ENCODE assay signal across 22 cellular contexts in genomic region chr10:6048281-6049030, GRCh38. TPM values are rescaled to one million over a fixed set of nuclear protein-coding genes. Genes with fewer than 3 reads are reported as not detected.
A peak's percentile ranks its signal among the peaks of the same experiment; 100 is the strongest.
DNase-seq lines count a peak whose midpoint lies in the region; ATAC-seq and TF ChIP-seq lines count a peak whose summit lies in the region.
"Had no signal": no experiment of that assay in that cellular context is flagged by ENCODE, and none has a peak within 500 bp of the region (broad histone marks: within the 10 kb centered on the region; RNA-seq: fewer than 3 reads in every experiment).

No MANE protein-coding gene starts in this region.

- CTCF ChIA-PET in activated B cell treated with CpG ODN at 0.5 μM for 24 hours (lab: Charles Lee) = interaction anchor here (0.8 to 8.9 kb wide), 4 partner anchors 13 to 39 kb away, joined by 3 to 69 read pairs (median 24); partner anchors contain the start of gene IL2RA

- H3K9me3 Mint-ChIP-seq in activated CD4-positive, alpha-beta T cell treated with anti-CD3 and anti-CD28 coated beads, Interleukin-2, amount 10 ng/mL, durations not matched to agents 24 days and 14 days = no peaks in the 10 kb centered on the region
- H3K9me3 Mint-ChIP-seq in activated B cell treated with CpG ODN at 0.5 μM for 24 hours = no peaks in the 10 kb centered on the region
- no peaks in the 10 kb centered on the region for H3K9me3 Mint-ChIP-seq in activated naive CD8-positive, alpha-beta T cell treated with anti-CD3 and anti-CD28 coated beads, Interleukin-2, amount 10 ng/mL, durations not matched to agents 7 days and 5 days
- no peaks in the 10 kb centered on the region for H3K9me3 Mint-ChIP-seq in effector memory CD8-positive, alpha-beta T cell
- H3K9me3 Mint-ChIP-seq: mesothelial cell of epicardium had no signal

- peak overlapping the region; percentile 72 for H3K27ac Mint-ChIP-seq in activated CD4-positive, alpha-beta T cell treated with anti-CD3 and anti-CD28 coated beads, Interleukin-2, amount 10 ng/mL, durations not matched to agents 24 days and 14 days
- H3K27ac Mint-ChIP-seq in activated B cell treated with CpG ODN at 0.5 μM for 24 hours = peak overlapping the region; percentile 97
- peak overlapping the region; percentile 49 for H3K27ac Mint-ChIP-seq in activated naive CD8-positive, alpha-beta T cell treated with anti-CD3 and anti-CD28 coated beads, Interleukin-2, amount 10 ng/mL, durations not matched to agents 7 days and 5 days
- H3K27ac Mint-ChIP-seq in effector memory CD8-positive, alpha-beta T cell = peak overlapping the region in 1 of 2 donors; percentile 99
- H3K27ac Mint-ChIP-seq: mesothelial cell of epicardium had no signal

- TF ChIP-seq POLR2A in lower leg skin (IDR thresholded peaks at IDR 0.05) = no peak
- TF ChIP-seq POLR2A in breast epithelium (IDR thresholded peaks at IDR 0.05) = no peak

- intact Hi-C loops in activated CD4-positive, alpha-beta T cell treated with anti-CD3 and anti-CD28 coated beads, Interleukin-2, amount 10 ng/mL, durations not matched to agents 24 days and 14 days (cut with micrococcal nuclease) = loop anchor here (5.0 kb wide), 1 partner anchor 236 kb away; the partner anchor contains the start of gene GDI2
- intact Hi-C loops in activated B cell treated with CpG ODN at 0.5 μM for 24 hours (cut with micrococcal nuclease) = no loop called here
- intact Hi-C loops in lower leg skin (cut with DNase I; ENCODE audit: low total_unique reads) = no loop called here
- intact Hi-C loops in breast epithelium (cut with DNase I; ENCODE audit: low total_unique reads) = no loop called here

- peaks cover 88% of the 10 kb centered on the region for H3K36me3 Mint-ChIP-seq in activated CD4-positive, alpha-beta T cell treated with anti-CD3 and anti-CD28 coated beads, Interleukin-2, amount 10 ng/mL, durations not matched to agents 24 days and 14 days (ENCODE audit: low read depth)
- peaks cover 74% of the 10 kb centered on the region for H3K36me3 Mint-ChIP-seq in activated B cell treated with CpG ODN at 0.5 μM for 24 hours (ENCODE audit: low read depth)
- H3K36me3 Mint-ChIP-seq in activated naive CD8-positive, alpha-beta T cell treated with anti-CD3 and anti-CD28 coated beads, Interleukin-2, amount 10 ng/mL, durations not matched to agents 7 days and 5 days = peaks cover 56% of the 10 kb centered on the region
- peaks cover 27% of the 10 kb centered on the region for H3K36me3 Mint-ChIP-seq in effector memory CD8-positive, alpha-beta T cell (ENCODE audit: insufficient read depth)
- H3K36me3 Mint-ChIP-seq: mesothelial cell of epicardium had no signal

- peaks cover 85% of the 10 kb centered on the region for H3K4me1 Mint-ChIP-seq in activated CD4-positive, alpha-beta T cell treated with anti-CD3 and anti-CD28 coated beads, Interleukin-2, amount 10 ng/mL, durations not matched to agents 24 days and 14 days
- H3K4me1 Mint-ChIP-seq in activated B cell treated with CpG ODN at 0.5 μM for 24 hours = peaks cover 95% of the 10 kb centered on the region
- peaks cover 82% of the 10 kb centered on the region for H3K4me1 Mint-ChIP-seq in activated naive CD8-positive, alpha-beta T cell treated with anti-CD3 and anti-CD28 coated beads, Interleukin-2, amount 10 ng/mL, durations not matched to agents 7 days and 5 days
- H3K4me1 Mint-ChIP-seq in effector memory CD8-positive, alpha-beta T cell (ENCODE audit: low read depth in 2 of 2) = peaks cover 49 to 62% of the 10 kb centered on the region in 2 donors
- H3K4me1 Mint-ChIP-seq: mesothelial cell of epicardium had no signal

- H3K27me3 ChIP-seq in breast epithelium = no peaks in the 10 kb centered on the region
- H3K27me3 ChIP-seq: transverse colon had no signal

- H3K4me1 ChIP-seq in breast epithelium = peaks cover 4 to 6% of the 10 kb centered on the region in 2 donors

- 96 to 97% methylated on average over 7 of the region's 7 CpGs for WGBS in lower leg skin, 2 donors

- H3K9me3 ChIP-seq in breast epithelium = no peaks in the 10 kb centered on the region
- H3K9me3 ChIP-seq: neutrophil, transverse colon had no signal

- H3K27ac ChIP-seq in breast epithelium = no peak overlapping the region
- H3K27ac ChIP-seq: C4-2B, neutrophil had no signal

- ATAC-seq in activated B cell treated with CpG ODN at 0.5 μM for 24 hours (ENCODE audit: low read depth) = no peak
- ATAC-seq in activated naive CD8-positive, alpha-beta T cell treated with anti-CD3 and anti-CD28 coated beads, Interleukin-2, amount 10 ng/mL, durations not matched to agents 7 days and 5 days (ENCODE audit: low read depth) = no peak
- ATAC-seq in effector memory CD8-positive, alpha-beta T cell (replicated peaks) = no peak

- H3K4me3 ChIP-seq in lower leg skin (ENCODE audit: low read depth, poor library complexity, severe bottlenecking) (no peak overlapping the region), breast epithelium (no peak overlapping the region)
- H3K4me3 ChIP-seq: transverse colon had no signal

- peak; percentile 60 for DNase-seq in activated CD4-positive, alpha-beta T cell treated with anti-CD3 and anti-CD28 coated beads, Interleukin-2, amount 10 ng/mL, durations not matched to agents 24 days and 14 days
- no peak for DNase-seq in activated CD4-positive, alpha-beta T cell treated with anti-CD3 and anti-CD28 coated beads for 48 hours
- DNase-seq in activated B cell treated with CpG ODN at 0.5 μM for 24 hours = no peak
- peak; percentile 17 for DNase-seq in activated naive CD8-positive, alpha-beta T cell treated with anti-CD3 and anti-CD28 coated beads, Interleukin-2, amount 10 ng/mL, durations not matched to agents 7 days and 5 days
- peak; percentile 39 for DNase-seq in stimulated activated CD8-positive, alpha-beta memory T cell treated with anti-CD3 and anti-CD28 coated beads, Interleukin-4, amount 100 ng/mL, for 48 hours
- no peak for DNase-seq in lower leg skin (ENCODE audit: low spot score in 2 of 2)
- no peak for DNase-seq in effector memory CD8-positive, alpha-beta T cell
- no peak for DNase-seq in breast epithelium (ENCODE audit: low spot score in 2 of 2)
- DNase-seq: activated CD4-positive, CD25-positive, alpha-beta regulatory T cell; cortex of kidney; Kasumi-1; NCI-H1105 treated with DMSO at 0.1 percent for 48 hours; NCI-H526 treated with DMSO at 0.1 percent for 48 hours; OCI-M1; SHP77 treated with DMSO at 0.1 percent for 48 hours; transverse colon had no signal

- H3K27me3 Mint-ChIP-seq in activated CD4-positive, alpha-beta T cell treated with anti-CD3 and anti-CD28 coated beads, Interleukin-2, amount 10 ng/mL, durations not matched to agents 24 days and 14 days = no peaks in the 10 kb centered on the region
- no peaks in the 10 kb centered on the region for H3K27me3 Mint-ChIP-seq in activated B cell treated with CpG ODN at 0.5 μM for 24 hours
- no peaks in the 10 kb centered on the region for H3K27me3 Mint-ChIP-seq in activated naive CD8-positive, alpha-beta T cell treated with anti-CD3 and anti-CD28 coated beads, Interleukin-2, amount 10 ng/mL, durations not matched to agents 7 days and 5 days
- no peaks in the 10 kb centered on the region for H3K27me3 Mint-ChIP-seq in effector memory CD8-positive, alpha-beta T cell

- no peaks in the 10 kb centered on the region for H3K36me3 ChIP-seq in breast epithelium
- H3K36me3 ChIP-seq: neutrophil, transverse colon had no signal

- POLR2A ChIA-PET in activated B cell treated with CpG ODN at 0.5 μM for 24 hours (lab: Charles Lee) = interaction anchor here (0.6 to 14.3 kb wide), 12 partner anchors 9 to 1344 kb away, joined by 3 to 339 read pairs (median 22); partner anchors contain the start of genes GDI2, IL15RA, IL2RA and RBM17
- POLR2A ChIA-PET in activated naive CD8-positive, alpha-beta T cell treated with anti-CD3 and anti-CD28 coated beads, Interleukin-2, amount 10 ng/mL, durations not matched to agents 7 days and 5 days (lab: Charles Lee) = interaction anchor here (1.0 to 7.0 kb wide), 5 partner anchors 12 to 72 kb away, joined by 3 to 73 read pairs (median 7); no protein-coding TSS in a partner anchor

- no peak for TF ChIP-seq CTCF in activated B cell treated with CpG ODN at 0.5 μM for 24 hours (IDR thresholded peaks at IDR 0.05)
- no peak for TF ChIP-seq CTCF in lower leg skin (IDR thresholded peaks at IDR 0.05)
- no peak for TF ChIP-seq CTCF in breast epithelium (IDR thresholded peaks at IDR 0.05)

- H3K4me3 Mint-ChIP-seq in activated CD4-positive, alpha-beta T cell treated with anti-CD3 and anti-CD28 coated beads, Interleukin-2, amount 10 ng/mL, durations not matched to agents 24 days and 14 days = peak overlapping the region; percentile 81
- H3K4me3 Mint-ChIP-seq in activated B cell treated with CpG ODN at 0.5 μM for 24 hours = peak overlapping the region; percentile 81
- peak overlapping the region; percentile 13 for H3K4me3 Mint-ChIP-seq in activated naive CD8-positive, alpha-beta T cell treated with anti-CD3 and anti-CD28 coated beads, Interleukin-2, amount 10 ng/mL, durations not matched to agents 7 days and 5 days
- no peak overlapping the region for H3K4me3 Mint-ChIP-seq in effector memory CD8-positive, alpha-beta T cell
- H3K4me3 Mint-ChIP-seq: mesothelial cell of epicardium had no signal

RNA-seq across cellular contexts. Expression of gene IL2RA, which starts 13.7 kb away (rescaled TPM):
- total RNA-seq in activated CD4-positive, alpha-beta T cell treated with anti-CD3 and anti-CD28 coated beads, Interleukin-2, amount 10 ng/mL, durations not matched to agents 24 days and 14 days = 965 and 989 TPM in 2 replicates
- 151 and 160 TPM in 2 replicates for total RNA-seq in activated B cell treated with CpG ODN at 0.5 μM for 24 hours
- total RNA-seq in activated naive CD8-positive, alpha-beta T cell treated with anti-CD3 and anti-CD28 coated beads, Interleukin-2, amount 10 ng/mL, durations not matched to agents 7 days and 5 days = 100 to 1,000 TPM; 184 to 201 TPM
- 1 to 10 TPM in 1 of 4 donors, under 1 TPM in 1, not detected in 2; 0.10 to 1.3 TPM for total RNA-seq in lower leg skin
- 1 to 10 TPM in 1 of 3 donors, under 1 TPM in 2; 0.33 to 1.3 (median 0.88) TPM for total RNA-seq in breast epithelium
- total RNA-seq: frontal cortex, HT1080, mesothelial cell of epicardium, renal cortical epithelial cell had no signal

RNA-seq across cellular contexts. Expression of gene RBM17, which starts 40.4 kb away (rescaled TPM):
- total RNA-seq in activated CD4-positive, alpha-beta T cell treated with anti-CD3 and anti-CD28 coated beads, Interleukin-2, amount 10 ng/mL, durations not matched to agents 24 days and 14 days = 258 and 262 TPM in 2 replicates
- total RNA-seq in activated B cell treated with CpG ODN at 0.5 μM for 24 hours (207 and 209 TPM in 2 replicates), lower leg skin (10 to 100 TPM; 38.8 to 63.6 (median 40.4) TPM), breast epithelium (10 to 100 TPM; 62.4 to 72.4 (median 68.2) TPM)
- 100 to 1,000 TPM; 185 to 200 TPM for total RNA-seq in activated naive CD8-positive, alpha-beta T cell treated with anti-CD3 and anti-CD28 coated beads, Interleukin-2, amount 10 ng/mL, durations not matched to agents 7 days and 5 days

Comparison
In these comparisons a context has a peak if more than half of its experiments do, and no peak if none do; other contexts are left out.
1. DNase-seq: peak in activated CD4-positive, alpha-beta T cell treated with anti-CD3 and anti-CD28 coated beads, Interleukin-2, amount 10 ng/mL, durations not matched to agents 24 days and 14 days (single experiment), activated naive CD8-positive, alpha-beta T cell treated with anti-CD3 and anti-CD28 coated beads, Interleukin-2, amount 10 ng/mL, durations not matched to agents 7 days and 5 days (single experiment) and stimulated activated CD8-positive, alpha-beta memory T cell treated with anti-CD3 and anti-CD28 coated beads, Interleukin-4, amount 100 ng/mL, for 48 hours (single experiment); none in activated CD4-positive, alpha-beta T cell treated with anti-CD3 and anti-CD28 coated beads for 48 hours (single experiment), activated B cell treated with CpG ODN at 0.5 μM for 24 hours (single experiment), lower leg skin (0 of 2), effector memory CD8-positive, alpha-beta T cell (0 of 3) and breast epithelium (0 of 2).
2. H3K4me3 Mint-ChIP-seq: peak in activated CD4-positive, alpha-beta T cell treated with anti-CD3 and anti-CD28 coated beads, Interleukin-2, amount 10 ng/mL, durations not matched to agents 24 days and 14 days (single experiment), activated B cell treated with CpG ODN at 0.5 μM for 24 hours (single experiment) and activated naive CD8-positive, alpha-beta T cell treated with anti-CD3 and anti-CD28 coated beads, Interleukin-2, amount 10 ng/mL, durations not matched to agents 7 days and 5 days (single experiment); none in effector memory CD8-positive, alpha-beta T cell (0 of 2).
3. RNA of gene IL2RA, which starts 13.7 kb away (total RNA-seq): 965 to 989 TPM in activated CD4-positive, alpha-beta T cell treated with anti-CD3 and anti-CD28 coated beads, Interleukin-2, amount 10 ng/mL, durations not matched to agents 24 days and 14 days, 184 to 201 TPM in activated naive CD8-positive, alpha-beta T cell treated with anti-CD3 and anti-CD28 coated beads, Interleukin-2, amount 10 ng/mL, durations not matched to agents 7 days and 5 days and 151 to 160 TPM in activated B cell treated with CpG ODN at 0.5 μM for 24 hours; 0.33 to 1.3 TPM in breast epithelium and 0.10 to 1.3 TPM in lower leg skin; every median in the first group is over 10 times any median in the second.